ENCODE assay signal across 9 cellular contexts in the genomic region with DNA sequence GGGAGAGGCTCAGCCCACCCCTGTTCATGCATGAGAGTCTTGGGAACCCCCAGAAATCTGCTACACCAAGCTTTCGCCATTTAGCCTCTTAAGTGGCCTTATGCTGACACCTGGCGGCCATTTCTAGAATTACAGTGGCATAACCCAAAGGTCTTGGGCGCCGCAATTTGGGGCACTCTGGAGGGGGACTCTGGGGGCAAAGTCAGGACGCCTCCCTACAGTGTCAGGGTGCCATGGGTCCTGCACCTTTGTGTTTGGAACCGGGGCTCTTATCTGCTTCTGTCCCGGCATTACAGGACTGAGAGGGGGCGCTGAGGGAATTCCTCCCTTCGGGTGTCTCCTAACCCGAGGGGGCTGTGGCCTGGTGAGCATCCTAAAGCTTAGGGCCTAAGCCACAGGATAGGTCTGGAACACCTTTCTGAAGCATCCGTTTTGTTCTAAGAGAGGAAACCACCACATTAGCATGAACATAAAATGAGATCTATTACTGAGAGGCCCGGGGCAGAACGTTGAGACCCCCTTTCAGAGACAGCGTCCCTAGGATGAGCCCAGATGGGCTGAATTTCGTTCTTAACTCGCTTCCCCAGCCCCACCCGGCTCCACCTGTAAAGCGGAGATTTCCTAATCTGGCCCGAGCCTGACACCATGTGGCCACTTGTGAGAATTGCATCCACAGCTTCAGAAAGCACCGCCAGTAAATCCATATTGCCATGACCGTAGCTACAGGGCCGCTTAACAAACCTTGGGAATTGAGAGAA. TPM values are rescaled to one million over a fixed set of nuclear protein-coding genes. Genes with fewer than 3 reads are reported as not detected.
DNase-seq lines count a peak whose midpoint lies in the region; ATAC-seq and TF ChIP-seq lines count a peak whose summit lies in the region.
"Had no signal": no experiment of that assay in that cellular context is flagged by ENCODE, and none has a peak within 500 bp of the region (broad histone marks: within the 10 kb centered on the region; RNA-seq: fewer than 3 reads in every experiment).

No MANE protein-coding gene starts in this region.

- DNase-seq in GM10248 (ENCODE audit: extremely low spot score) (peak; percentile 84), NCI-H1092 treated with DMSO at 0.1 percent for 48 hours (lab: John Stamatoyannopoulos, UW) (peak; percentile 70), T-helper 1 cell (peak; percentile 55 to 75 (median 65)), heart left ventricle (peak in 4 of 5 donors; percentile 67 to 78 (median 72)), aorta (peak; percentile 79 to 90)
- DNase-seq in activated naive CD8-positive, alpha-beta T cell treated with anti-CD3 and anti-CD28 coated beads, Interleukin-2, amount 50 U/mL, for 24 hours: peak; percentile 81

- no peak overlapping the region for H3K27ac Mint-ChIP-seq in activated naive CD8-positive, alpha-beta T cell treated with anti-CD3 and anti-CD28 coated beads, Interleukin-2, amount 50 U/mL, for 24 hours

- CTCF ChIA-PET in GM10248 (lab: Yijun Ruan, JAX): interaction anchor here (0.6 to 17.4 kb wide), 79 partner anchors 8 to 1264 kb away, joined by 3 to 561 read pairs (median 4); partner anchors contain the start of genes INS, KRTAP5-6, SYT8 and TNNI2

- H3K36me3 Mint-ChIP-seq in activated naive CD8-positive, alpha-beta T cell treated with anti-CD3 and anti-CD28 coated beads, Interleukin-2, amount 50 U/mL, for 24 hours (ENCODE audit: low read depth): no peaks in the 10 kb centered on the region

- H3K27ac ChIP-seq in heart left ventricle: no peak overlapping the region
- H3K27ac ChIP-seq in rectal smooth muscle tissue (ENCODE audit: low read depth, low read length): no peak overlapping the region
- no peak overlapping the region for H3K27ac ChIP-seq in aorta (ENCODE audit: low read depth in 1 of 2, low read length in 2 of 2)

- H3K4me1 ChIP-seq in heart left ventricle (peaks cover 0 to 10% (median 5%) of the 10 kb centered on the region in 12 donors), rectal smooth muscle tissue (ENCODE audit: control insufficient read depth, insufficient read depth, low read length) (no peaks in the 10 kb centered on the region), aorta (ENCODE audit: control insufficient read depth in 1 of 2, insufficient read depth in 2 of 2, low read length in 2 of 2) (no peaks in the 10 kb centered on the region)

- no peak for TF ChIP-seq POLR2A in heart left ventricle (IDR thresholded peaks at IDR 0.05)

- no peaks in the 10 kb centered on the region for H3K9me3 ChIP-seq in heart left ventricle
- no peaks in the 10 kb centered on the region for H3K9me3 ChIP-seq in aorta (ENCODE audit: control insufficient read depth, low read length)

- peak; percentile 88 for TF ChIP-seq CTCF in GM10248 (IDR thresholded peaks at IDR 0.05; ENCODE audit: control extremely low read depth, extremely low read depth, low read depth, missing control alignments)
- peak; percentile 61 to 83 (median 73) for TF ChIP-seq CTCF in heart left ventricle (IDR thresholded peaks at IDR 0.05)

- POLR2A ChIA-PET in GM10248 (lab: Yijun Ruan, JAX): interaction anchor here (0.5 to 0.6 kb wide), 2 partner anchors 114 to 1536 kb away, joined by 3 to 5 read pairs; partner anchors contain the start of gene IRF7

- no peaks in the 10 kb centered on the region for H3K9me3 Mint-ChIP-seq in activated naive CD8-positive, alpha-beta T cell treated with anti-CD3 and anti-CD28 coated beads, Interleukin-2, amount 50 U/mL, for 24 hours

- WGBS in heart left ventricle, 4 donors: 1 to 4% (median 3%) methylated on average over 16 to 22 of the region's 22 CpGs
- 2 to 3% methylated on average over 22 of the region's 22 CpGs for WGBS in aorta, 2 donors

- H3K27me3 ChIP-seq in heart left ventricle: peaks cover 7 to 44% (median 24%) of the 10 kb centered on the region in 9 donors
- peaks cover 13% of the 10 kb centered on the region for H3K27me3 ChIP-seq in rectal smooth muscle tissue (ENCODE audit: control insufficient read depth, insufficient read depth, low read length)
- no peaks in the 10 kb centered on the region for H3K27me3 ChIP-seq in aorta (ENCODE audit: control insufficient read depth in 1 of 2, insufficient read depth in 2 of 2, low read length in 1 of 2)

- H3K27me3 Mint-ChIP-seq in activated naive CD8-positive, alpha-beta T cell treated with anti-CD3 and anti-CD28 coated beads, Interleukin-2, amount 50 U/mL, for 24 hours: peaks cover 37% of the 10 kb centered on the region

- no peak overlapping the region for H3K4me3 ChIP-seq in heart left ventricle
- H3K4me3 ChIP-seq in rectal smooth muscle tissue (ENCODE audit: low read length): peak overlapping the region; percentile 2
- H3K4me3 ChIP-seq in aorta (ENCODE audit: low read length in 2 of 2): no peak overlapping the region

- peak; percentile 41 for ATAC-seq in activated naive CD8-positive, alpha-beta T cell treated with anti-CD3 and anti-CD28 coated beads, Interleukin-2, amount 50 U/mL, for 24 hours
- ATAC-seq in heart left ventricle (peak; percentile 30 to 64 (median 44)), aorta (ENCODE audit: low FRiP score) (peak; percentile 80), HG02642 (IDR thresholded peaks at IDR 0.05; ENCODE audit: poor library complexity, unreplicated experiment) (no peak)

- H3K9ac ChIP-seq in rectal smooth muscle tissue (ENCODE audit: low read length): no peak overlapping the region

- H3K36me3 ChIP-seq in heart left ventricle: no peaks in the 10 kb centered on the region
- no peaks in the 10 kb centered on the region for H3K36me3 ChIP-seq in rectal smooth muscle tissue (ENCODE audit: control insufficient read depth, insufficient read depth, low read length)
- no peaks in the 10 kb centered on the region for H3K36me3 ChIP-seq in aorta (ENCODE audit: control insufficient read depth in 1 of 2, insufficient read depth in 2 of 2, low read length in 1 of 2)

- intact Hi-C loops in heart left ventricle (cut with DNase I) (loop anchor here (1.0 to 10.0 kb wide), 12 partner anchors 269 to 499 kb away; partner anchors contain the start of genes TNNI2 (in 4 of the 10) and SYT8 (in 1 of the 10)), aorta (cut with DNase I) (loop anchor here (1.0 to 10.0 kb wide), 6 partner anchors 269 to 499 kb away; partner anchors contain the start of gene TNNI2 (in 2 of the 2))

- no peak overlapping the region for H3K4me3 Mint-ChIP-seq in activated naive CD8-positive, alpha-beta T cell treated with anti-CD3 and anti-CD28 coated beads, Interleukin-2, amount 50 U/mL, for 24 hours

- H3K4me1 Mint-ChIP-seq in activated naive CD8-positive, alpha-beta T cell treated with anti-CD3 and anti-CD28 coated beads, Interleukin-2, amount 50 U/mL, for 24 hours: peaks cover 10% of the 10 kb centered on the region

RNA-seq across cellular contexts. Expression of gene INS, which starts 9.3 kb away (rescaled TPM):
- under 1 TPM in 1 of 9 donors, not detected in 8; 0.67 TPM for total RNA-seq in heart left ventricle
- 1 to 10 TPM in 1 of 2 donors, not detected in 1; 1.8 TPM for polyA plus RNA-seq in heart left ventricle
- 1 to 10 TPM; 1.9 to 2.1 TPM for total RNA-seq in aorta
- polyA plus RNA-seq in aorta: 10 to 100 TPM; 17.2 to 18.8 TPM
- total RNA-seq: mononuclear cell had no signal

RNA-seq across cellular contexts. Expression of gene IGF2, which starts 12.5 kb away (rescaled TPM):
- total RNA-seq in heart left ventricle (100 to 1,000 TPM in 5 of 9 donors, 10 to 100 TPM in 4; 61.9 to 175 (median 102) TPM), aorta (100 to 1,000 TPM in 1 of 2 donors, 10 to 100 TPM in 1; 83.5 to 620 TPM)
- polyA plus RNA-seq in heart left ventricle (10 to 100 TPM; 48.9 to 56.3 TPM), aorta (1 to 10 TPM in 1 of 2 donors, under 1 TPM in 1; 0.67 to 1.8 TPM)
- total RNA-seq: mononuclear cell had no signal

RNA-seq across cellular contexts. Expression of gene TH, which starts 19.9 kb away (rescaled TPM):
- total RNA-seq in heart left ventricle (not detected), aorta (under 1 TPM in 1 of 2 donors, not detected in 1; 0.45 TPM)
- polyA plus RNA-seq in heart left ventricle (under 1 TPM in 1 of 2 donors, not detected in 1; 0.08 TPM), aorta (not detected)
- total RNA-seq: mononuclear cell had no signal
